Comparison of ENCODE assay signal across 1 cellular context in genomic region chr1:241640867-241641542, GRCh38.
TF ChIP-seq lines count a peak whose summit lies in the region.

No MANE protein-coding gene starts in this region.

TF ChIP-seq in HEK293, 187 proteins besides CTCF, POLR2A, EP300 and RAD21 (continued from another document):
- TF ChIP-seq, protein P1, sequence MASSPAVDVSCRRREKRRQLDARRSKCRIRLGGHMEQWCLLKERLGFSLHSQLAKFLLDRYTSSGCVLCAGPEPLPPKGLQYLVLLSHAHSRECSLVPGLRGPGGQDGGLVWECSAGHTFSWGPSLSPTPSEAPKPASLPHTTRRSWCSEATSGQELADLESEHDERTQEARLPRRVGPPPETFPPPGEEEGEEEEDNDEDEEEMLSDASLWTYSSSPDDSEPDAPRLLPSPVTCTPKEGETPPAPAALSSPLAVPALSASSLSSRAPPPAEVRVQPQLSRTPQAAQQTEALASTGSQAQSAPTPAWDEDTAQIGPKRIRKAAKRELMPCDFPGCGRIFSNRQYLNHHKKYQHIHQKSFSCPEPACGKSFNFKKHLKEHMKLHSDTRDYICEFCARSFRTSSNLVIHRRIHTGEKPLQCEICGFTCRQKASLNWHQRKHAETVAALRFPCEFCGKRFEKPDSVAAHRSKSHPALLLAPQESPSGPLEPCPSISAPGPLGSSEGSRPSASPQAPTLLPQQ (tag by site-specific recombination; IDR thresholded peaks at IDR 0.05), result 0 out of 2 replicates have a peak, but pooled peaks have one; percentile 10
- TF ChIP-seq ZNF335 (tag by site-specific recombination; conservative IDR thresholded peaks at IDR 0.05) (peak; percentile 62), PRDM2 (tag by site-specific recombination; IDR thresholded peaks at IDR 0.05; ENCODE audit: borderline replicate concordance) (0 out of 2 replicates have a peak, but pooled peaks have one; percentile 48), ZNF16 (tag by site-specific recombination; IDR thresholded peaks at IDR 0.05; ENCODE audit: low read depth) (0 out of 2 replicates have a peak, but pooled peaks have one; percentile 22), ZFHX2 (tag by site-specific recombination; conservative IDR thresholded peaks at IDR 0.05) (no peak), ZNF610 (tag by site-specific recombination; IDR thresholded peaks at IDR 0.05; ENCODE audit: borderline replicate concordance) (0 out of 2 replicates have a peak, but pooled peaks have one; percentile 6), ZBTB20 (tag by site-specific recombination; IDR thresholded peaks at IDR 0.05) (no peak), ZNF121 (tag by site-specific recombination; IDR thresholded peaks at IDR 0.05) (no peak)
- TF ChIP-seq, protein P2, sequence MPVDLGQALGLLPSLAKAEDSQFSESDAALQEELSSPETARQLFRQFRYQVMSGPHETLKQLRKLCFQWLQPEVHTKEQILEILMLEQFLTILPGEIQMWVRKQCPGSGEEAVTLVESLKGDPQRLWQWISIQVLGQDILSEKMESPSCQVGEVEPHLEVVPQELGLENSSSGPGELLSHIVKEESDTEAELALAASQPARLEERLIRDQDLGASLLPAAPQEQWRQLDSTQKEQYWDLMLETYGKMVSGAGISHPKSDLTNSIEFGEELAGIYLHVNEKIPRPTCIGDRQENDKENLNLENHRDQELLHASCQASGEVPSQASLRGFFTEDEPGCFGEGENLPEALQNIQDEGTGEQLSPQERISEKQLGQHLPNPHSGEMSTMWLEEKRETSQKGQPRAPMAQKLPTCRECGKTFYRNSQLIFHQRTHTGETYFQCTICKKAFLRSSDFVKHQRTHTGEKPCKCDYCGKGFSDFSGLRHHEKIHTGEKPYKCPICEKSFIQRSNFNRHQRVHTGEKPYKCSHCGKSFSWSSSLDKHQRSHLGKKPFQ (tag by site-specific recombination; IDR thresholded peaks at IDR 0.05), result no peak
